Comparison of ENCODE assay signal across 10 cellular contexts in the genomic region with DNA sequence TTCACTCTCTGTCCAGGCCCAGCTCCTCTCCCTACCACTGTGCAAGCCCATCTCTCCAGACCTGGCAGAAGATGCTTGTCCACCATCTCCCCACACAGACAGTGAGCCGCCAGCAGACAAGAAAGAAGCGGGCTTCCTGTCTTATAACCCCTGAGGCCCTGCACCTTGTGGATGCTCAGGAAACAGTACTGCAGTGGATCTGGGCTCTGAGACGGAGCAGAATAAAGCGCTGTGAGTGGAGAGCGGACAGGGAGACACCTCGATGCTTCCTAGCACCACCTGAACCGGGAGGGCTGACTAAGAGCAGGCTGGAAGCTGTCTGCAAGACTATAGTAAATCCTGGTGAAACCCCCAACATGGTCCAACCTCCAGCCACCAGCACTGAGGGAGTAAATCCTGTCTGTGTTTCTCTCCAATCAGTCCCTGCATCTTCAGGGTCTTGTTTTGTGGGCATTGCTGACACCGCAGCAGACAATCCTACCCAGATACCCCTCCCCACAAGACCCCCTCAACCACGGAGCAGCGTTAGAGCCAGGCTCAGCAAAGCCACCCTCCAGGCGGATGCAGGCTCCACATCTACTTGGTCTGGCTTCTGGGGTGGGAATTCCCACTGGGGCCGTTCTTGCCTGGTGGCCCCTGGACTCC. TPM values are rescaled to one million over a fixed set of nuclear protein-coding genes. Genes with fewer than 3 reads are reported as not detected.
DNase-seq lines count a peak whose midpoint lies in the region; ATAC-seq and TF ChIP-seq lines count a peak whose summit lies in the region.
"Had no signal": no experiment of that assay in that cellular context is flagged by ENCODE, and none has a peak within 500 bp of the region (broad histone marks: within the 10 kb centered on the region; RNA-seq: fewer than 3 reads in every experiment).

No MANE protein-coding gene starts in this region.

- peak overlapping the region; percentile 89 for H3K27ac Mint-ChIP-seq in HFFc6
- H3K27ac Mint-ChIP-seq in T-helper 17 cell, result peak overlapping the region; percentile 94

- no peak overlapping the region for H3K4me3 ChIP-seq in stomach

- H3K4me1 Mint-ChIP-seq in HFFc6 (ENCODE audit: low read depth) (peaks cover 36% of the 10 kb centered on the region), T-helper 17 cell (peaks cover 21% of the 10 kb centered on the region)

- peaks cover 54 to 100% (median 100%) of the 10 kb centered on the region in 4 donors for H3K36me3 ChIP-seq in stomach

- DNase-seq in HFFc6 (no peak), T-helper 17 cell (no peak), foreskin keratinocyte (no peak), stomach (no peak), NCI-H2029 treated with DMSO at 0.1 percent for 48 hours (lab: John Stamatoyannopoulos, UW) (no peak), NCI-H345 (lab: John Stamatoyannopoulos, UW) (no peak)
- DNase-seq: MM.1S had no signal

- no peaks in the 10 kb centered on the region for H3K9me3 ChIP-seq in T-helper 17 cell (ENCODE audit: control insufficient read depth, low read length, poor library complexity, severe bottlenecking)
- no peaks in the 10 kb centered on the region for H3K9me3 ChIP-seq in stomach

- H3K27me3 ChIP-seq in foreskin keratinocyte (no peaks in the 10 kb centered on the region), stomach (no peaks in the 10 kb centered on the region)

- intact Hi-C loops in stomach (cut with DNase I; ENCODE audit: low total_unique reads), result no loop called here

- WGBS in stomach, 5 donors, result 67 to 91% (median 83%) methylated on average over 12 of the region's 12 CpGs

- no peak for TF ChIP-seq POLR2A in stomach (IDR thresholded peaks at IDR 0.05)

- TF ChIP-seq CTCF in HFFc6 (IDR thresholded peaks at IDR 0.05) (no peak), foreskin keratinocyte (conservative IDR thresholded peaks at IDR 0.05) (no peak), stomach (IDR thresholded peaks at IDR 0.05) (no peak)

- peaks cover 10% of the 10 kb centered on the region for H3K4me1 ChIP-seq in foreskin keratinocyte
- H3K4me1 ChIP-seq in stomach, result peaks cover 0 to 22% (median 11%) of the 10 kb centered on the region in 4 donors

- H3K36me3 Mint-ChIP-seq in HFFc6 (ENCODE audit: low read depth) (peaks cover 19% of the 10 kb centered on the region; the same call in 1 of the 2 replicates), T-helper 17 cell (ENCODE audit: low read depth) (peaks cover 14% of the 10 kb centered on the region)

- H3K4me3 Mint-ChIP-seq in HFFc6, result peak overlapping the region; percentile 39; the same call in 1 of the 2 replicates
- H3K4me3 Mint-ChIP-seq in T-helper 17 cell, result no peak overlapping the region

- ATAC-seq in T-helper 17 cell, result no peak
- no peak for ATAC-seq in foreskin keratinocyte
- ATAC-seq in HG03442 (IDR thresholded peaks at IDR 0.05; ENCODE audit: unreplicated experiment), result no peak
- no peak for ATAC-seq in GM18519 (IDR thresholded peaks at IDR 0.05; ENCODE audit: low FRiP score, unreplicated experiment)

- H3K27ac ChIP-seq in foreskin keratinocyte (peak overlapping the region; percentile 18), stomach (peak overlapping the region in 3 of 5 donors; percentile 50 to 65 (median 63))

- no peaks in the 10 kb centered on the region for H3K9me3 Mint-ChIP-seq in HFFc6

- TF ChIP-seq EP300 in stomach (IDR thresholded peaks at IDR 0.05), result no peak

- H3K27me3 Mint-ChIP-seq in HFFc6 (ENCODE audit: insufficient read depth), result no peaks in the 10 kb centered on the region; the same call in 1 of the 2 replicates
- H3K27me3 Mint-ChIP-seq in T-helper 17 cell, result no peaks in the 10 kb centered on the region

RNA-seq across cellular contexts. Expression of a gene that starts 18.7 kb away (rescaled TPM):
- not detected for total RNA-seq in HFFc6 (2021; fragmentation: NEBNext Ultra II Directional; extraction: Animal tissue kit (Norgen Biotek cat#: 25700))
- not detected for total RNA-seq in T-helper 17 cell
- not detected in 2 replicates for total RNA-seq in foreskin keratinocyte
- not detected in 2 replicates for polyA plus RNA-seq in foreskin keratinocyte
- total RNA-seq in stomach, result 1 to 10 TPM in 2 of 5 donors, not detected in 3; 1.2 to 2.0 TPM
- 10 to 100 TPM in 1 of 3 donors, 1 to 10 TPM in 1, not detected in 1; 4.9 to 17.1 TPM for polyA plus RNA-seq in stomach
- total RNA-seq: renal cortical epithelial cell had no signal

RNA-seq across cellular contexts. Expression of a gene that starts 25.5 kb away (rescaled TPM):
- total RNA-seq in HFFc6 (2021; fragmentation: NEBNext Ultra II Directional; extraction: Animal tissue kit (Norgen Biotek cat#: 25700)), result not detected
- total RNA-seq in T-helper 17 cell, result not detected
- total RNA-seq in foreskin keratinocyte, result not detected in 2 replicates
- not detected in 2 replicates for polyA plus RNA-seq in foreskin keratinocyte
- 1 to 10 TPM in 2 of 5 donors, not detected in 3; 1.6 to 2.2 TPM for total RNA-seq in stomach
- polyA plus RNA-seq in stomach, result 10 to 100 TPM in 1 of 3 donors, 1 to 10 TPM in 2; 2.9 to 14.8 (median 3.9) TPM
- total RNA-seq: renal cortical epithelial cell had no signal

RNA-seq across cellular contexts. Expression of a gene that starts 39.4 kb away (rescaled TPM):
- 10 to 100 TPM in 4 of 6 experiments, 1 to 10 TPM in 2; 9.3 to 13.1 (median 11.5) TPM for total RNA-seq in HFFc6 (2021; fragmentation: NEBNext Ultra II Directional; extraction: Animal tissue kit (Norgen Biotek cat#: 25700))
- total RNA-seq in T-helper 17 cell (100 to 1,000 TPM; 263 to 323 TPM), foreskin keratinocyte (5.4 and 7.9 TPM in 2 replicates), stomach (10 to 100 TPM; 13.4 to 85.8 (median 31.0) TPM)
- polyA plus RNA-seq in foreskin keratinocyte (4.0 and 5.8 TPM in 2 replicates), stomach (10 to 100 TPM; 12.2 to 13.6 (median 12.3) TPM)
